In genomic region chr10:60291354-60291930, GRCh38 we compare ENCODE assay signal across 20 cellular contexts.
DNase-seq lines count a peak whose midpoint lies in the region; ATAC-seq and TF ChIP-seq lines count a peak whose summit lies in the region.
"Had no signal": no experiment of that assay in that cellular context is flagged by ENCODE, and none has a peak within 500 bp of the region (broad histone marks: within the 10 kb centered on the region; RNA-seq: fewer than 3 reads in every experiment).

No MANE protein-coding gene starts in this region.

- no peak for TF ChIP-seq CTCF in chondrocyte (IDR thresholded peaks at IDR 0.05)
- no peak for TF ChIP-seq CTCF in heart right ventricle (IDR thresholded peaks at IDR 0.05)
- no peak for TF ChIP-seq CTCF in activated CD8-positive, alpha-beta T cell treated with anti-CD3 and anti-CD28 coated beads for 36 hours (IDR thresholded peaks at IDR 0.05)

- CTCF ChIA-PET in activated CD8-positive, alpha-beta T cell treated with anti-CD3 and anti-CD28 coated beads for 36 hours (lab: Charles Lee) = no interaction called here

- POLR2A ChIA-PET in activated CD8-positive, alpha-beta T cell treated with anti-CD3 and anti-CD28 coated beads for 36 hours (lab: Charles Lee) = interaction anchor here (0.6 kb wide), 1 partner anchor 145 kb away, joined by 3 read pairs; no protein-coding TSS in a partner anchor

- no peaks in the 10 kb centered on the region for H3K9me3 ChIP-seq in heart right ventricle
- H3K9me3 ChIP-seq: Caco-2, gastrocnemius medialis had no signal

- H3K4me3 ChIP-seq in heart right ventricle = no peak overlapping the region
- H3K4me3 ChIP-seq: gastrocnemius medialis had no signal

- H3K27ac ChIP-seq in heart right ventricle = peak overlapping the region in 8 of 10 donors; percentile 4 to 86 (median 64)
- H3K27ac ChIP-seq: 22Rv1, gastrocnemius medialis had no signal

- peaks cover 0 to 93% (median 53%) of the 10 kb centered on the region in 9 donors for H3K4me1 ChIP-seq in heart right ventricle
- H3K4me1 ChIP-seq: Caco-2, gastrocnemius medialis had no signal

- H3K9me3 Mint-ChIP-seq in chondrocyte (ENCODE audit: low read depth) = no peaks in the 10 kb centered on the region
- no peaks in the 10 kb centered on the region for H3K9me3 Mint-ChIP-seq in activated CD8-positive, alpha-beta T cell treated with anti-CD3 and anti-CD28 coated beads for 36 hours
- H3K9me3 Mint-ChIP-seq: activated CD4-positive, alpha-beta T cell treated with anti-CD3 and anti-CD28 coated beads, Interleukin-2, amount 10 ng/mL, durations not matched to agents 24 days and 14 days; activated naive CD4-positive, alpha-beta T cell treated with anti-CD3 and anti-CD28 coated beads, Interleukin-2, amount 50 U/mL, for 72 hours; dendritic cell treated with granulocyte-macrophage colony-stimulating factor and Interleukin-4, amounts not matched to agents 40 ng/mL and 50 ng/mL, for 4 days had no signal

- peak in 2 of 8 donors; percentile 13 to 30 for ATAC-seq in heart right ventricle
- no peak for ATAC-seq in GM18520 (IDR thresholded peaks at IDR 0.05; ENCODE audit: unreplicated experiment)
- ATAC-seq in GM18517 (IDR thresholded peaks at IDR 0.05; ENCODE audit: unreplicated experiment) = no peak
- ATAC-seq in activated CD8-positive, alpha-beta T cell treated with anti-CD3 and anti-CD28 coated beads for 36 hours = no peak
- ATAC-seq: activated naive CD4-positive, alpha-beta T cell treated with anti-CD3 and anti-CD28 coated beads, Interleukin-2, amount 50 U/mL, for 72 hours; gastrocnemius medialis; HCT116 had no signal

- intact Hi-C loops in heart right ventricle (cut with DNase I) = loop anchor here in 1 of 10 donors (10.0 kb wide), 1 partner anchor 143 kb away; no protein-coding TSS in a partner anchor
- intact Hi-C loops in activated CD8-positive, alpha-beta T cell treated with anti-CD3 and anti-CD28 coated beads for 36 hours (cut with micrococcal nuclease) = no loop called here

- no peaks in the 10 kb centered on the region for H3K27me3 ChIP-seq in heart right ventricle
- H3K27me3 ChIP-seq: gastrocnemius medialis had no signal

- peak overlapping the region; percentile 85 for H3K27ac Mint-ChIP-seq in chondrocyte (ENCODE audit: unreplicated experiment)
- no peak overlapping the region for H3K27ac Mint-ChIP-seq in activated CD8-positive, alpha-beta T cell treated with anti-CD3 and anti-CD28 coated beads for 36 hours
- H3K27ac Mint-ChIP-seq: activated CD4-positive, alpha-beta T cell treated with anti-CD3 and anti-CD28 coated beads, Interleukin-2, amount 10 ng/mL, durations not matched to agents 24 days and 14 days; dendritic cell treated with granulocyte-macrophage colony-stimulating factor and Interleukin-4, amounts not matched to agents 40 ng/mL and 50 ng/mL, for 4 days had no signal

- no peaks in the 10 kb centered on the region for H3K36me3 ChIP-seq in heart right ventricle
- H3K36me3 ChIP-seq: gastrocnemius medialis had no signal

- WGBS in heart right ventricle, 2 donors = 71 to 76% methylated on average over 5 of the region's 5 CpGs

- H3K27me3 Mint-ChIP-seq in chondrocyte (ENCODE audit: low read depth) = no peaks in the 10 kb centered on the region
- no peaks in the 10 kb centered on the region for H3K27me3 Mint-ChIP-seq in activated CD8-positive, alpha-beta T cell treated with anti-CD3 and anti-CD28 coated beads for 36 hours
- H3K27me3 Mint-ChIP-seq: activated CD4-positive, alpha-beta T cell treated with anti-CD3 and anti-CD28 coated beads, Interleukin-2, amount 10 ng/mL, durations not matched to agents 24 days and 14 days had no signal

- DNase-seq in DMS 273 (lab: John Stamatoyannopoulos, UW; ENCODE audit: unreplicated experiment) (peak; percentile 7), DMS 273 treated with DMSO at 0.1 percent for 48 hours (lab: John Stamatoyannopoulos, UW) (no peak), chondrocyte (ENCODE audit: low spot score) (no peak), heart right ventricle (no peak), putamen (ENCODE audit: low spot score) (peak; percentile 63)
- no peak for DNase-seq in activated CD8-positive, alpha-beta T cell treated with anti-CD3 and anti-CD28 coated beads for 36 hours
- DNase-seq: activated CD4-positive, alpha-beta T cell treated with anti-CD3 and anti-CD28 coated beads, Interleukin-2, amount 10 ng/mL, durations not matched to agents 24 days and 14 days; Caco-2; gastrocnemius medialis; NCI-H1436 treated with DMSO at 0.1 percent for 48 hours; NCI-H774; SHP77; stimulated activated CD8-positive, alpha-beta memory T cell treated with anti-CD3 and anti-CD28 coated beads, Interleukin-4, amount 100 ng/mL, for 48 hours; substantia nigra had no signal

- peaks cover 85% of the 10 kb centered on the region for H3K4me1 Mint-ChIP-seq in chondrocyte (ENCODE audit: low read depth)
- no peaks in the 10 kb centered on the region for H3K4me1 Mint-ChIP-seq in activated CD8-positive, alpha-beta T cell treated with anti-CD3 and anti-CD28 coated beads for 36 hours (ENCODE audit: low read depth)

- H3K4me3 Mint-ChIP-seq in chondrocyte (ENCODE audit: unreplicated experiment) = no peak overlapping the region
- no peak overlapping the region for H3K4me3 Mint-ChIP-seq in activated CD8-positive, alpha-beta T cell treated with anti-CD3 and anti-CD28 coated beads for 36 hours
- H3K4me3 Mint-ChIP-seq: activated CD4-positive, alpha-beta T cell treated with anti-CD3 and anti-CD28 coated beads, Interleukin-2, amount 10 ng/mL, durations not matched to agents 24 days and 14 days; dendritic cell treated with granulocyte-macrophage colony-stimulating factor and Interleukin-4, amounts not matched to agents 40 ng/mL and 50 ng/mL, for 4 days had no signal

- H3K36me3 Mint-ChIP-seq in chondrocyte (ENCODE audit: low read depth) = no peaks in the 10 kb centered on the region
- no peaks in the 10 kb centered on the region for H3K36me3 Mint-ChIP-seq in activated CD8-positive, alpha-beta T cell treated with anti-CD3 and anti-CD28 coated beads for 36 hours (ENCODE audit: low read depth)
- H3K36me3 Mint-ChIP-seq: activated naive CD4-positive, alpha-beta T cell treated with anti-CD3 and anti-CD28 coated beads, Interleukin-2, amount 50 U/mL, for 72 hours had no signal

Comparison
In these comparisons a context has a peak if more than half of its experiments do, and no peak if none do; other contexts are left out.
1. DNase-seq: peak in DMS 273 (single experiment) and putamen (single experiment); none in DMS 273 treated with DMSO at 0.1 percent for 48 hours (single experiment), chondrocyte (single experiment), heart right ventricle (0 of 2) and activated CD8-positive, alpha-beta T cell treated with anti-CD3 and anti-CD28 coated beads for 36 hours (single experiment).